ENCODE assay signal across 27 cellular contexts in the genomic region with DNA sequence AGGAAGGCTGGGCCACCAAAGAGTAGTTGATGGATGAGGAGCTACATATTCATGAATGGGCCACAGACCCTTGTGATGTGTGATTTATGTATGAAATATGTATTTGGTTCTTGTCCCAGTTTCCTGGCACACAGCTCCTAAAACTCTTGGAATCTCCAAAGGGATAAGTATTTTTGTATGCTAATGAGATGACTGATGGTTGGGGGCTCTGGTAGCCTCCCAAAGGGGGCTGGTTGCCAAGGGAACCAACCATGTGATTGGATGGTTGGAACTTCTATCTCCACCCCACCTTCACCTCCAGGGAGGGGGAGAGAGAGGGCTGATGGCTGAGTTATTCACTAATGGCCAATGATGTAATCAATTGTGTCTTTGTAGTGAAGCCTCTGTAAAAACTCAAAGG.
"Had no signal": no experiment of that assay in that cellular context is flagged by ENCODE, and none has a peak within 500 bp of the region (broad histone marks: within the 10 kb centered on the region; RNA-seq: fewer than 3 reads in every experiment).

No MANE protein-coding gene starts in this region.

- H3K9me3 Mint-ChIP-seq: activated CD4-positive, alpha-beta memory T cell treated with anti-CD3 and anti-CD28 coated beads, Interleukin-2, amount 10 ng/mL, durations not matched to agents 7 days and 5 days; activated naive CD4-positive, alpha-beta T cell treated with anti-CD3 and anti-CD28 coated beads, Interleukin-2, amount 10 ng/mL, durations not matched to agents 7 days and 5 days; activated naive CD8-positive, alpha-beta T cell treated with anti-CD3 and anti-CD28 coated beads, Interleukin-2, amount 10 ng/mL, durations not matched to agents 7 days and 5 days; activated T-helper 17 cell treated with anti-CD3 and anti-CD28 coated beads, Interleukin-2, amount 50 U/mL, for 72 hours; brain; central memory CD8-positive, alpha-beta T cell had no signal

- H3K9me3 ChIP-seq: adrenal gland, SK-N-SH had no signal

- H3K27ac Mint-ChIP-seq: activated CD4-positive, alpha-beta memory T cell treated with anti-CD3 and anti-CD28 coated beads, Interleukin-2, amount 10 ng/mL, durations not matched to agents 7 days and 5 days; activated CD4-positive, alpha-beta T cell treated with anti-CD3 and anti-CD28 coated beads for 36 hours; activated naive CD4-positive, alpha-beta T cell treated with anti-CD3 and anti-CD28 coated beads, Interleukin-2, amount 10 ng/mL, durations not matched to agents 7 days and 5 days; activated naive CD8-positive, alpha-beta T cell treated with anti-CD3 and anti-CD28 coated beads, Interleukin-2, amount 10 ng/mL, durations not matched to agents 7 days and 5 days; activated T-helper 17 cell treated with anti-CD3 and anti-CD28 coated beads, Interleukin-2, amount 50 U/mL, for 72 hours; brain had no signal

- H3K4me1 ChIP-seq: adrenal gland had no signal

- H3K4me2 ChIP-seq: SK-N-SH had no signal

- H3K36me3 ChIP-seq: adrenal gland had no signal

- DNase-seq: activated CD4-positive, alpha-beta memory T cell treated with anti-CD3 and anti-CD28 coated beads, Interleukin-2, amount 10 ng/mL, durations not matched to agents 7 days and 5 days; activated CD4-positive, alpha-beta T cell treated with anti-CD3 and anti-CD28 coated beads for 36 hours; activated CD4-positive, alpha-beta T cell treated with anti-CD3 and anti-CD28 coated beads, Interleukin-2, amount 50 U/mL, for 1 hour; activated gamma-delta T cell; activated naive CD4-positive, alpha-beta T cell treated with anti-CD3 and anti-CD28 coated beads, Interleukin-2, amount 10 ng/mL, durations not matched to agents 7 days and 5 days; activated naive CD8-positive, alpha-beta T cell treated with anti-CD3 and anti-CD28 coated beads, Interleukin-2, amount 10 ng/mL, durations not matched to agents 7 days and 5 days; activated T-cell treated with anti-CD3 and anti-CD28 coated beads for 4 hours; activated T-cell treated with anti-CD3 and anti-CD28 coated beads, Interleukin-2, amount 50 U/mL, for 48 hours; adrenal gland; anterior cingulate cortex; NCI-H1105; NCI-H1436; NCI-H1694 treated with DMSO at 0.1 percent for 48 hours; NCI-H2029 treated with DMSO at 0.1 percent for 48 hours; NCI-H510A treated with DMSO at 0.1 percent for 48 hours; NCI-H69; NK-92 treated with Interleukin-12 subunit alpha and Interleukin-12 subunit beta, amount 100 ng/mL, for 24 hours; OCI-M1; RPMI8226; SK-N-SH; T-helper 1 cell had no signal

- H3K4me3 ChIP-seq: adrenal gland had no signal

- ATAC-seq: activated CD4-positive, alpha-beta T cell treated with anti-CD3 and anti-CD28 coated beads for 36 hours; activated T-helper 17 cell treated with anti-CD3 and anti-CD28 coated beads, Interleukin-2, amount 50 U/mL, for 72 hours; Panc1; Right ventricle myocardium inferior had no signal

- H3K36me3 Mint-ChIP-seq: activated naive CD4-positive, alpha-beta T cell treated with anti-CD3 and anti-CD28 coated beads, Interleukin-2, amount 10 ng/mL, durations not matched to agents 7 days and 5 days; brain had no signal

- H3K27ac ChIP-seq: adrenal gland, VCaP had no signal

- H3K27me3 ChIP-seq: adrenal gland had no signal

- H3K4me3 Mint-ChIP-seq: activated CD4-positive, alpha-beta memory T cell treated with anti-CD3 and anti-CD28 coated beads, Interleukin-2, amount 10 ng/mL, durations not matched to agents 7 days and 5 days; activated CD4-positive, alpha-beta T cell treated with anti-CD3 and anti-CD28 coated beads for 36 hours; activated naive CD4-positive, alpha-beta T cell treated with anti-CD3 and anti-CD28 coated beads, Interleukin-2, amount 10 ng/mL, durations not matched to agents 7 days and 5 days; activated naive CD8-positive, alpha-beta T cell treated with anti-CD3 and anti-CD28 coated beads, Interleukin-2, amount 10 ng/mL, durations not matched to agents 7 days and 5 days; activated T-helper 17 cell treated with anti-CD3 and anti-CD28 coated beads, Interleukin-2, amount 50 U/mL, for 72 hours; brain; central memory CD8-positive, alpha-beta T cell had no signal

- H3K4me1 Mint-ChIP-seq: activated T-helper 17 cell treated with anti-CD3 and anti-CD28 coated beads, Interleukin-2, amount 50 U/mL, for 72 hours; central memory CD8-positive, alpha-beta T cell had no signal

- H3K9ac ChIP-seq: SK-N-SH had no signal
